8 cellular contexts compared by ENCODE assay signal in the genomic region with DNA sequence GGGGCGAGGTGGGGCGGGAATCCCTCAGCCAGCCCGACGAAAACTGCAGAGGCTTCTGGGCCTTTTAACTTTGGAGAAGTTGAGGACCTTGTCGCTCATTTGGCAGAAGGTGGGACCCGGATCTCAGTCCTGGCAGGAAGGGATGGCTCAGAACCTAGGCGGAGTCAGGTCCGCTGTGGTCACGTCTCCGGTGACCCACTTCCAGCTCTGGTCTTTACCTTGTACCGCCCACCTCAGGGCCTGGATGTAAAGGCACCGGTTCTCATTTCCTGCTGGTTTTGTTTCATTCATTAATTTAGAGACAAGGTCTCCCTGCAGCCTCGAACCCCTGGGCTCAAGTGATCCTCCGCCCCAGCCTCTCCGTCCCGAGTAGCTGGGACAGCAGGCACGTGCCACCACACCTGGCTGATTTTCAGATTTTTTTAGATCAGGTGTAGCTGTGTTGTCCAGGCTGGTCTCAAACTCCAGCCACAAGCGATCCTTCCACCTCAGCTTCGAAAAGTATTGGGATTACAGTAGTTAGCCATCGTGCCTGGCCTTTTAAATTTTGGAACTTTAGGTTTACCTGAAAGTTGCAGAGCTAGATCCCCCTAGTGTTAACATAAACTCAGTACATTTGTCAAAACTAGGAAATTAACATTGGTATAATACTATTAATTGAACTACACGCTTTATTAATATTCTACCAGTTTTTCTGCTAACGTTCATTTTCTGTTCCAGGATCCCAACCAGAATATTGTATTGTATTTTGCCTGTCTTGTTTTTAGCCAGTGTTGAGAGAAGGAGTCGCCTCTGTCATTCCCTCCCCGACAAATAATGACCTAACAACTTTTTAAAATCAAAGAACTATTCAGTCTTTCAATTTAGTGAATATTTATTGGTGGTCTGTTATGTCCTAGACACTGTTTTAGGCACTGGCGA. TPM values are rescaled to one million over a fixed set of nuclear protein-coding genes. Genes with fewer than 3 reads are reported as not detected.
A peak's percentile ranks its signal among the peaks of the same experiment; 100 is the strongest.
DNase-seq lines count a peak whose midpoint lies in the region; FAIRE-seq and TF ChIP-seq lines count a peak whose summit lies in the region.

No MANE protein-coding gene starts in this region.

- peak overlapping the region; percentile 80 for H3K4me3 ChIP-seq in H7 (ENCODE audit: insufficient read depth, low read depth, low read length)
- H3K4me3 ChIP-seq in bronchial epithelial cell (ENCODE audit: low read depth, low read length), result peak overlapping the region; percentile 69
- peak overlapping the region; percentile 65 for H3K4me3 ChIP-seq in kidney epithelial cell (ENCODE audit: low read depth, low read length)

- no peak for FAIRE-seq in bronchial epithelial cell (lab: Jason Lieb, UNC)

- 0 out of 2 replicates have a peak, but pooled peaks cover 1% of the 10 kb centered on the region for H3K36me3 ChIP-seq in H7 (replicated peaks; ENCODE audit: control insufficient read depth, insufficient read depth, low read length)
- H3K36me3 ChIP-seq in bronchial epithelial cell (ENCODE audit: control insufficient read depth, insufficient read depth, low read length), result no peaks in the 10 kb centered on the region
- no peaks in the 10 kb centered on the region for H3K36me3 ChIP-seq in kidney epithelial cell (ENCODE audit: control insufficient read depth, insufficient read depth, low read length)

- no peaks in the 10 kb centered on the region for H3K27me3 ChIP-seq in H7 (ENCODE audit: control insufficient read depth, insufficient read depth, low read length)
- no peaks in the 10 kb centered on the region for H3K27me3 ChIP-seq in bronchial epithelial cell (ENCODE audit: control insufficient read depth, insufficient read depth, low read length)
- H3K27me3 ChIP-seq in kidney epithelial cell (ENCODE audit: control insufficient read depth, insufficient read depth, low read length), result no peaks in the 10 kb centered on the region

- peak; percentile 49 for TF ChIP-seq CTCF in GM10266 (IDR thresholded peaks at IDR 0.05; ENCODE audit: control insufficient read depth, insufficient read depth, low read depth, missing control alignments)
- TF ChIP-seq CTCF in LNCAP (IDR thresholded peaks at IDR 0.05), result peak; percentile 54; the same call in 1 of the 2 replicates
- peak; percentile 52 for TF ChIP-seq CTCF in bronchial epithelial cell (IDR thresholded peaks at IDR 0.05; ENCODE audit: insufficient read depth, low read length, severe bottlenecking)
- peak; percentile 47 for TF ChIP-seq CTCF in kidney epithelial cell (IDR thresholded peaks at IDR 0.05; ENCODE audit: insufficient read depth, low read length, poor library complexity, severe bottlenecking)

- DNase-seq in GM10266 (ENCODE audit: extremely low spot score) (peak; percentile 23), H7 (peak; percentile 59), T-helper 2 cell (peak in 4 of 5 experiments; percentile 16 to 77 (median 31)), bronchial epithelial cell (ENCODE audit: low read depth) (peak; percentile 70), kidney epithelial cell (ENCODE audit: low read depth) (no peak), GOT3 (lab: John Stamatoyannopoulos, UW) (no peak)
- peak; percentile 2 for DNase-seq in stimulated activated CD4-positive, alpha-beta T cell treated with anti-CD3 and anti-CD28 coated beads, Interleukin-2, amount 100 ng/mL, for 4 hours (ENCODE audit: low read depth)

RNA-seq across cellular contexts. Expression of a gene that starts 0.9 kb away (rescaled TPM):
- 30.7 and 55.2 TPM in 2 replicates for total RNA-seq in H7 (2014; rRNA removed; shearing (Covaris generic))
- total RNA-seq in bronchial epithelial cell (9.0 and 16.1 TPM in 2 replicates), kidney epithelial cell (20.8 and 23.8 TPM in 2 replicates)

RNA-seq across cellular contexts. Expression of a gene that starts 45.7 kb away (rescaled TPM):
- 55.9 and 61.0 TPM in 2 replicates for total RNA-seq in H7 (2014; rRNA removed; shearing (Covaris generic))
- total RNA-seq in bronchial epithelial cell, result 36.3 and 58.4 TPM in 2 replicates
- total RNA-seq in kidney epithelial cell, result 20.1 and 26.7 TPM in 2 replicates

Comparison
In these comparisons a context has a peak if more than half of its experiments do, and no peak if none do; other contexts are left out.
1. DNase-seq: peak in GM10266 (single experiment), H7 (single experiment), T-helper 2 cell (4 of 5), bronchial epithelial cell (single experiment) and stimulated activated CD4-positive, alpha-beta T cell treated with anti-CD3 and anti-CD28 coated beads, Interleukin-2, amount 100 ng/mL, for 4 hours (single experiment); none in kidney epithelial cell (single experiment) and GOT3 (single experiment).
2. Peak in every context shown above with its lines, with median percentiles within 50 percentile points of each other: CTCF ChIP-seq and H3K4me3 ChIP-seq.